ENCODE assay signal across 8 cellular contexts in the genomic region with DNA sequence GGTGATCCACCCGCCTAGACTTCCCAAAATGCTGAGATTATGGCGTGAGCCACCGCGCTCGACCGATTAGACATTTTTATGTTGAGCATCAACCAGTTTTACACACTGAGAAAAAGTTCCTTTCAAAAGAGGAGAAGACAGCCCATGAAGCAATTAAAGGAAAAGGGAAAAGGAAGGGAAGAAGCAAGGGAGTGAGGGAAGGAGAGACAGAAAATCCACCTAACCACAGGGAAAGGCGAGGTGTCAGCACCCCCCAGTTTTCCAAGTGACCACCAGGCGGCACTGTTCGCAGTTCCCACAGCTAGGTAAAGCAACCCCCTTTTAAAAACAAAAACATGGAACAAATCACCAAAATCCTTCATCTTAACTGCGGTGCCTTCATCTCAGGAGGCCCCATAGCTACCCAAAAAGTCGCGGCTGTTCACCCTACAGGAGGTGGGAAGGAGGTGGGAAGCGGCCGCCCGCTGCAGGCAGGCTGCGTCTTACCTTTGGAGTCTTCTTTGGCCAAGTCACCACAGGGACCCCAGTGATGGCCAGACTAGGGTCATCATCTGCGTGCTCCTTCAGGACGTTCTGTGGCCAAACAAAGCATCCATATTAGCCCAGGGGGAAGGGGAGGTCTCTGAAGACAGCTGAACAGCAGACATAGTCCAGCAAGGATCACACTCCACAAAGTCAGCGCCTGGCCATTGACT.
DNase-seq lines count a peak whose midpoint lies in the region; ATAC-seq, FAIRE-seq and TF ChIP-seq lines count a peak whose summit lies in the region.

No MANE protein-coding gene starts in this region.

- WGBS in HepG2 (ENCODE audit: low lambda C conversion rate), result 67% methylated on average over 14 of the region's 19 CpGs

- DNase-seq in AG20443 (ENCODE audit: low spot score) (peak; percentile 78), HCEC 1CT (peak; percentile 13), WERI-Rb-1 (peak; percentile 55), brain microvascular endothelial cell (peak; percentile 9), HepG2 (ENCODE audit: low spot score) (no peak), cerebellum (ENCODE audit: low spot score) (no peak), NCI-H774 (lab: John Stamatoyannopoulos, UW) (no peak)
- peak; percentile 19 to 44 for DNase-seq in stimulated activated CD8-positive, alpha-beta memory T cell treated with anti-CD3 and anti-CD28 coated beads, Interleukin-2, amount 100 ng/mL, for 1 hour (ENCODE audit: low read depth in 2 of 2)

- TF ChIP-seq CTCF in WERI-Rb-1 (IDR thresholded peaks at IDR 0.05; ENCODE audit: low read depth, low read length) (peak; percentile 97), brain microvascular endothelial cell (IDR thresholded peaks at IDR 0.05; ENCODE audit: low read depth, low read length, missing control alignments) (peak; percentile 94), HepG2 (CRISPR knock-in tag; IDR thresholded peaks at IDR 0.05) (peak; percentile 77)

- H3K4me3 ChIP-seq in WERI-Rb-1 (ENCODE audit: low read depth, low read length) (no peak overlapping the region), brain microvascular endothelial cell (ENCODE audit: low read depth, low read length) (no peak overlapping the region), HepG2 (replicated peaks in 1 of 3; ENCODE audit: insufficient read depth in 1 of 3, low read depth in 2 of 3, low read length in 3 of 3) (no peak overlapping the region)

- no peak overlapping the region for H3K9ac ChIP-seq in HepG2 (ENCODE audit: insufficient read depth, low read depth, low read length)

- no peaks in the 10 kb centered on the region for H3K79me2 ChIP-seq in HepG2 (ENCODE audit: insufficient read depth, low read length)

- no peaks in the 10 kb centered on the region for H3K27me3 ChIP-seq in WERI-Rb-1 (ENCODE audit: insufficient read depth, low read depth, severe bottlenecking)
- no peaks in the 10 kb centered on the region for H3K27me3 ChIP-seq in brain microvascular endothelial cell (replicated peaks)
- H3K27me3 ChIP-seq in HepG2 (ENCODE audit: control insufficient read depth in 1 of 2, insufficient read depth in 2 of 2, low read length in 2 of 2), result no peaks in the 10 kb centered on the region

- CTCF ChIA-PET in HepG2 (lab: Yijun Ruan, JAX; ENCODE audit: low intra/inter-chr PET ratio, low total read pairs), result interaction anchor here (1.0 to 1.8 kb wide), 3 partner anchors 131 to 188 kb away, joined by 3 to 7 read pairs (median 6); no protein-coding TSS in a partner anchor

- H4K20me1 ChIP-seq in HepG2 (ENCODE audit: insufficient read depth, low read length), result no peaks in the 10 kb centered on the region

- peaks cover 19% of the 10 kb centered on the region for H3K36me3 ChIP-seq in WERI-Rb-1
- no peaks in the 10 kb centered on the region for H3K36me3 ChIP-seq in brain microvascular endothelial cell (replicated peaks)
- no peaks in the 10 kb centered on the region; a peak in 1 of 5 replicates for H3K36me3 ChIP-seq in HepG2 (replicated peaks in 1 of 2; ENCODE audit: control insufficient read depth in 1 of 2, insufficient read depth in 2 of 2, low read length in 2 of 2)

- H3K4me2 ChIP-seq in HepG2 (ENCODE audit: low read depth, low read length), result no peak overlapping the region

- no peak for TF ChIP-seq POLR2A in HepG2 (IDR thresholded peaks at IDR 0.05; ENCODE audit: insufficient read depth in 1 of 2, low read depth in 2 of 2, low read length in 2 of 2)

- H3K9me3 ChIP-seq in WERI-Rb-1 (ENCODE audit: severe bottlenecking) (no peaks in the 10 kb centered on the region), HepG2 (ENCODE audit: low read length) (no peaks in the 10 kb centered on the region)

- no peak overlapping the region for H2AFZ ChIP-seq in HepG2 (ENCODE audit: low read length)

- TF ChIP-seq EP300 in HepG2 (IDR thresholded peaks at IDR 0.05; ENCODE audit: low read depth in 2 of 2, low read length in 2 of 2) (no peak), HepG2 (CRISPR knock-in tag; IDR thresholded peaks at IDR 0.05; ENCODE audit: borderline replicate concordance) (no peak)

- POLR2A ChIA-PET in HepG2 (lab: Yijun Ruan, JAX), result interaction anchor here (1.0 kb wide), 1 partner anchor 94 kb away, joined by 3 read pairs; no protein-coding TSS in a partner anchor

- H3K27ac ChIP-seq in WERI-Rb-1, result no peak overlapping the region
- no peak overlapping the region for H3K27ac ChIP-seq in brain microvascular endothelial cell
- no peak overlapping the region for H3K27ac ChIP-seq in HepG2 (ENCODE audit: extremely low read length, insufficient read depth, low read length)

- peaks cover 57% of the 10 kb centered on the region for H3K4me1 ChIP-seq in HepG2 (ENCODE audit: insufficient read depth, low read length)

- FAIRE-seq in HepG2 (lab: Jason Lieb, UNC), result peak; percentile 73

- TF ChIP-seq RAD21 in HepG2 (CRISPR knock-in tag; IDR thresholded peaks at IDR 0.05), result no peak

- in situ Hi-C loops in brain microvascular endothelial cell (cut with HindIII; ENCODE audit: low pct_ligation_motif_present, low sequenced_read_pairs), result no loop called here
- in situ Hi-C loops in HepG2 (cut with HindIII; ENCODE audit: extremely low pct_ligation_motif_present, low pct_unique_long_range_greater_than_20kb), result loop anchor here (5.0 kb wide), 1 partner anchor 188 kb away; no protein-coding TSS in a partner anchor

- BruUV-seq in HepG2 (replicated peaks; lab: Mats Ljungman, UMichigan), result no TSS peak

- no peak for ATAC-seq in HepG2

- intact Hi-C loops in HepG2 (cut with micrococcal nuclease; ENCODE audit: unreplicated experiment), result no loop called here

TF ChIP-seq in HepG2, 621 proteins besides CTCF, POLR2A, EP300 and RAD21 (continues in another document):
- TF ChIP-seq, protein P1, sequence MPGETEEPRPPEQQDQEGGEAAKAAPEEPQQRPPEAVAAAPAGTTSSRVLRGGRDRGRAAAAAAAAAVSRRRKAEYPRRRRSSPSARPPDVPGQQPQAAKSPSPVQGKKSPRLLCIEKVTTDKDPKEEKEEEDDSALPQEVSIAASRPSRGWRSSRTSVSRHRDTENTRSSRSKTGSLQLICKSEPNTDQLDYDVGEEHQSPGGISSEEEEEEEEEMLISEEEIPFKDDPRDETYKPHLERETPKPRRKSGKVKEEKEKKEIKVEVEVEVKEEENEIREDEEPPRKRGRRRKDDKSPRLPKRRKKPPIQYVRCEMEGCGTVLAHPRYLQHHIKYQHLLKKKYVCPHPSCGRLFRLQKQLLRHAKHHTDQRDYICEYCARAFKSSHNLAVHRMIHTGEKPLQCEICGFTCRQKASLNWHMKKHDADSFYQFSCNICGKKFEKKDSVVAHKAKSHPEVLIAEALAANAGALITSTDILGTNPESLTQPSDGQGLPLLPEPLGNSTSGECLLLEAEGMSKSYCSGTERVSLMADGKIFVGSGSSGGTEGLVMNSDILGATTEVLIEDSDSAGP (CRISPR knock-in tag; IDR thresholded peaks at IDR 0.05; ENCODE audit: borderline replicate concordance), result peak; percentile 29; the same call in 1 of the 2 replicates
- TF ChIP-seq, protein P2, sequence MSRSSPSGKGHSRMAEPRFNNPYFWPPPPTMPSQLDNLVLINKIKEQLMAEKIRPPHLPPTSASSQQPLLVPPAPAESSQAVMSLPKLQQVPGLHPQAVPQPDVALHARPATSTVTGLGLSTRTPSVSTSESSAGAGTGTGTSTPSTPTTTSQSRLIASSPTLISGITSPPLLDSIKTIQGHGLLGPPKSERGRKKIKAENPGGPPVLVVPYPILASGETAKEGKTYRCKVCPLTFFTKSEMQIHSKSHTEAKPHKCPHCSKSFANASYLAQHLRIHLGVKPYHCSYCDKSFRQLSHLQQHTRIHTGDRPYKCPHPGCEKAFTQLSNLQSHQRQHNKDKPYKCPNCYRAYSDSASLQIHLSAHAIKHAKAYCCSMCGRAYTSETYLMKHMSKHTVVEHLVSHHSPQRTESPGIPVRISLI (CRISPR knock-in tag; IDR thresholded peaks at IDR 0.05; ENCODE audit: borderline replicate concordance), result no peak
- TF ChIP-seq SATB2 (CRISPR knock-in tag; IDR thresholded peaks at IDR 0.05) (no peak), SMC3 (IDR thresholded peaks at IDR 0.05; ENCODE audit: low read length) (peak; percentile 58; the same call in 1 of the 2 replicates)

Comparison
In these comparisons a context has a peak if more than half of its experiments do, and no peak if none do; other contexts are left out.
1. DNase-seq: peak in AG20443 (single experiment), HCEC 1CT (single experiment), WERI-Rb-1 (single experiment), brain microvascular endothelial cell (single experiment) and stimulated activated CD8-positive, alpha-beta memory T cell treated with anti-CD3 and anti-CD28 coated beads, Interleukin-2, amount 100 ng/mL, for 1 hour (2 of 2); none in HepG2 (single experiment), cerebellum (single experiment) and NCI-H774 (single experiment).
2. Peak in every context shown above with its lines, with median percentiles within 50 percentile points of each other: CTCF ChIP-seq.